8 cellular contexts compared by ENCODE assay signal in genomic region chr16:4272114-4272954, GRCh38. TPM values are rescaled to one million over a fixed set of nuclear protein-coding genes. Genes with fewer than 3 reads are reported as not detected.
DNase-seq lines count a peak whose midpoint lies in the region; ATAC-seq and TF ChIP-seq lines count a peak whose summit lies in the region.

No MANE protein-coding gene starts in this region.

- no peak for TF ChIP-seq CTCF in AG04449 (IDR thresholded peaks at IDR 0.05; ENCODE audit: insufficient read depth, low read length, missing control alignments)
- TF ChIP-seq CTCF in RWPE1 (conservative IDR thresholded peaks at IDR 0.05; ENCODE audit: low read depth), result 0 out of 2 replicates have a peak, but pooled peaks have one; percentile 8
- no peak for TF ChIP-seq CTCF in chondrocyte (IDR thresholded peaks at IDR 0.05)

- peak overlapping the region; percentile 77 for H3K4me3 Mint-ChIP-seq in chondrocyte (ENCODE audit: unreplicated experiment)
- peak overlapping the region; percentile 84 for H3K4me3 Mint-ChIP-seq in stimulated activated effector memory CD8-positive, alpha-beta T cell treated with anti-CD3 and anti-CD28 coated beads, Interleukin-12 subunit alpha, Interleukin-12 subunit beta, amount 100 ng/mL, for 72 hours

- DNase-seq in AG04449 (ENCODE audit: low read depth, low spot score) (no peak), GF-D8 (lab: John Stamatoyannopoulos, UW) (peak; percentile 38), RWPE1 (ENCODE audit: low spot score) (peak; percentile 36), chondrocyte (ENCODE audit: low spot score) (no peak), kidney tubule cell (ENCODE audit: low spot score) (peak; percentile 42)
- DNase-seq in stimulated activated effector memory CD8-positive, alpha-beta T cell treated with anti-CD3 and anti-CD28 coated beads, Interleukin-12 subunit alpha, Interleukin-12 subunit beta, amount 100 ng/mL, for 72 hours (ENCODE audit: low spot score in 2 of 2), result no peak

- POLR2A ChIA-PET in AG04449 (lab: Yijun Ruan, JAX) (interaction anchor here (0.6 to 2.9 kb wide), 12 partner anchors 11 to 333 kb away, joined by 3 to 9 read pairs (median 4); partner anchors contain the start of gene GLIS2), RWPE1 (lab: Yijun Ruan, JAX; ENCODE audit: low non-redundant PET) (interaction anchor here (0.6 to 1.1 kb wide), 4 partner anchors 19 to 1310 kb away, joined by 3 to 5 read pairs (median 4); no protein-coding TSS in a partner anchor)

- no peaks in the 10 kb centered on the region for H3K9me3 Mint-ChIP-seq in chondrocyte (ENCODE audit: low read depth)
- H3K9me3 Mint-ChIP-seq in stimulated activated effector memory CD8-positive, alpha-beta T cell treated with anti-CD3 and anti-CD28 coated beads, Interleukin-12 subunit alpha, Interleukin-12 subunit beta, amount 100 ng/mL, for 72 hours, result no peaks in the 10 kb centered on the region

- H3K27ac ChIP-seq in RWPE1, result peak overlapping the region; percentile 99

- H3K27ac Mint-ChIP-seq in chondrocyte (ENCODE audit: unreplicated experiment), result peak overlapping the region; percentile 85
- peak overlapping the region; percentile 92 for H3K27ac Mint-ChIP-seq in stimulated activated effector memory CD8-positive, alpha-beta T cell treated with anti-CD3 and anti-CD28 coated beads, Interleukin-12 subunit alpha, Interleukin-12 subunit beta, amount 100 ng/mL, for 72 hours

- no peaks in the 10 kb centered on the region for H3K27me3 Mint-ChIP-seq in chondrocyte (ENCODE audit: low read depth)

- ATAC-seq in HG03342 (IDR thresholded peaks at IDR 0.05; ENCODE audit: unreplicated experiment) (peak; percentile 23), GM18502 (IDR thresholded peaks at IDR 0.05; ENCODE audit: poor library complexity, unreplicated experiment) (no peak)
- peak; percentile 23 for ATAC-seq in stimulated activated effector memory CD8-positive, alpha-beta T cell treated with anti-CD3 and anti-CD28 coated beads, Interleukin-12 subunit alpha, Interleukin-12 subunit beta, amount 100 ng/mL, for 72 hours

- CTCF ChIA-PET in AG04449 (lab: Yijun Ruan, JAX), result interaction anchor here (0.8 to 4.8 kb wide), 11 partner anchors 10 to 131 kb away, joined by 3 to 44 read pairs (median 6); no protein-coding TSS in a partner anchor
- CTCF ChIA-PET in RWPE1 (lab: Yijun Ruan, JAX), result interaction anchor here (0.5 to 1.6 kb wide), 10 partner anchors 10 to 289 kb away, joined by 3 to 11 read pairs (median 4); no protein-coding TSS in a partner anchor

- H3K36me3 Mint-ChIP-seq in chondrocyte (ENCODE audit: low read depth), result no peaks in the 10 kb centered on the region
- peaks cover 21% of the 10 kb centered on the region for H3K36me3 Mint-ChIP-seq in stimulated activated effector memory CD8-positive, alpha-beta T cell treated with anti-CD3 and anti-CD28 coated beads, Interleukin-12 subunit alpha, Interleukin-12 subunit beta, amount 100 ng/mL, for 72 hours

- peak overlapping the region; percentile 93 for H3K4me3 ChIP-seq in AG04449 (ENCODE audit: low read depth, low read length)

- H3K4me1 Mint-ChIP-seq in chondrocyte (ENCODE audit: low read depth), result peaks cover 7% of the 10 kb centered on the region
- H3K4me1 Mint-ChIP-seq in stimulated activated effector memory CD8-positive, alpha-beta T cell treated with anti-CD3 and anti-CD28 coated beads, Interleukin-12 subunit alpha, Interleukin-12 subunit beta, amount 100 ng/mL, for 72 hours, result peaks cover 17% of the 10 kb centered on the region

RNA-seq across cellular contexts. Expression of gene TFAP4, which starts 0.5 kb away (rescaled TPM):
- 2.5 to 4.0 TPM (median 2.5 TPM) in 3 replicates for total RNA-seq in chondrocyte

RNA-seq across cellular contexts. Expression of gene SRL, which starts 30.5 kb away (rescaled TPM):
- total RNA-seq in chondrocyte, result not detected in 3 replicates

RNA-seq across cellular contexts. Expression of gene GLIS2, which starts 43.5 kb away (rescaled TPM):
- total RNA-seq in chondrocyte, result 58.7 to 62.8 TPM (median 61.2 TPM) in 3 replicates

Comparison
In these comparisons a context has a peak if more than half of its experiments do, and no peak if none do; other contexts are left out.
1. DNase-seq: peak in GF-D8 (single experiment), RWPE1 (single experiment) and kidney tubule cell (single experiment); none in AG04449 (single experiment), chondrocyte (single experiment) and stimulated activated effector memory CD8-positive, alpha-beta T cell treated with anti-CD3 and anti-CD28 coated beads, Interleukin-12 subunit alpha, Interleukin-12 subunit beta, amount 100 ng/mL, for 72 hours (0 of 2).